8 cellular contexts compared by ENCODE assay signal in the genomic region with DNA sequence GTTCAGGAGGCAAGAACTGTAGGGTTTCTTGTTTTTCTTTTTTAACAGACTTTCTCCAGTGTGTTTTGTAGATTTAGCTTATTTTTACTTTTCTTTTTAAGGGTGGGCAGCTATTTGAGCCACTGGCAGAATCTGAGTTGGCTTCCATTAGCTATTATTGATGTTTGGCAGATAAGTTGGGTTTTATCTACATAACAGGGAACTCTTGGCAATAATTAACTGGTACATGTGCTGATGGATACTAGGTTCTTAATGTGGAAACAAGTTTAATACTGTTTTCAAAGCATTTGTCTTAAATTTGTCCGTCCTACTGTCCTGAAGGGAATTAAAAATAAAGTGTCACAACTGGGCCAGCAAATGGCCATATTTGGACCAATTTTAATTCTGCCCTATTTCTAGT.
"Had no signal": no experiment of that assay in that cellular context is flagged by ENCODE, and none has a peak within 500 bp of the region (broad histone marks: within the 10 kb centered on the region; RNA-seq: fewer than 3 reads in every experiment).

No MANE protein-coding gene starts in this region.

- ATAC-seq: GM23338, K562 had no signal

- DNase-seq: H9, HCEC 1CT, IMR-90 had no signal

- H3K4me2 ChIP-seq: GM23338 had no signal

- FAIRE-seq: H1, H54, K562 had no signal

- H3K27ac ChIP-seq: HL-60 had no signal

- H2AFZ ChIP-seq: GM23338 had no signal

- H3K4me3 ChIP-seq: GM23338, K562 had no signal
